In the genomic region with DNA sequence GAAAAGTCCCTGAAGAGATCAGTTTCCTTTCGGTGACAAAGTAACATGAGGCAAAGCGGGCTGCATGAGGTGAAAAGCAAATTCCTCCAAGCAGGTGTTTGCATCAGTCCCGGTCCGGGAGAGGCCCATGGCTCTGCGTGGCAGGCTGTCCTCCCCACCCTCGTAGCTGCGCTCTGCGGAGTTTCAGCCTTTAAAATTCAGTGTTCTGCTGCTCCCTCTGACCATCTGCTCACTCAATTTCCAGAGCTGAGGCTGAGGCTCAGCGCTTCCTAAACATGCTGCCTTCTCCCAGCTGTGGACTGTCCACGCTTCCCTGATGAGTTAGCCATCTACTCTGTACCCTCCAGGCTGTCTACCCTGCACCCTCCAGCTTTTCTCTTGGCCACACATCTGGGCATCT, we compare ENCODE assay signal across 27 cellular contexts.
A peak's percentile ranks its signal among the peaks of the same experiment; 100 is the strongest.
DNase-seq lines count a peak whose midpoint lies in the region; ATAC-seq, FAIRE-seq and TF ChIP-seq lines count a peak whose summit lies in the region.
"Had no signal": no experiment of that assay in that cellular context is flagged by ENCODE, and none has a peak within 500 bp of the region (broad histone marks: within the 10 kb centered on the region; RNA-seq: fewer than 3 reads in every experiment).

No MANE protein-coding gene starts in this region.

- CTCF ChIA-PET in A549 (lab: Yijun Ruan, JAX): interaction anchor here (1.3 to 1.4 kb wide), 2 partner anchors 66 to 528 kb away, joined by 3 to 4 read pairs; no protein-coding TSS in a partner anchor

- H3K4me1 ChIP-seq in A549 (peaks cover 25% of the 10 kb centered on the region), mesenchymal stem cell (ENCODE audit: control insufficient read depth, insufficient read depth, low read depth, low read length) (peaks cover 14% of the 10 kb centered on the region), suprapubic skin (no peaks in the 10 kb centered on the region)
- H3K4me1 ChIP-seq: adrenal gland, foreskin keratinocyte, psoas muscle, upper lobe of left lung had no signal

- H4K8ac ChIP-seq in mesenchymal stem cell (ENCODE audit: low read length): peak overlapping the region; percentile 33

- no peaks in the 10 kb centered on the region for H3K9me3 ChIP-seq in A549
- no peaks in the 10 kb centered on the region for H3K9me3 ChIP-seq in mesenchymal stem cell (ENCODE audit: control insufficient read depth, low read length)
- H3K9me3 ChIP-seq in suprapubic skin: no peaks in the 10 kb centered on the region
- H3K9me3 ChIP-seq: adrenal gland, psoas muscle, upper lobe of left lung had no signal

- TF ChIP-seq CTCF in A549 (IDR thresholded peaks at IDR 0.05): no peak
- TF ChIP-seq CTCF in suprapubic skin (IDR thresholded peaks at IDR 0.05): no peak

- WGBS in A549 (ENCODE audit: missing lambda C conversion rate): 89% methylated on average over 10 of the region's 10 CpGs
- 94% methylated on average over 10 of the region's 10 CpGs for WGBS in mesenchymal stem cell
- 84% methylated on average over 10 of the region's 10 CpGs for WGBS in suprapubic skin

- no peak for TF ChIP-seq EP300 in A549 (IDR thresholded peaks at IDR 0.05)
- TF ChIP-seq EP300 in suprapubic skin (IDR thresholded peaks at IDR 0.05): no peak

- H3K36me3 ChIP-seq in mesenchymal stem cell (ENCODE audit: control insufficient read depth in 1 of 2, insufficient read depth in 2 of 2, low read depth in 1 of 2, low read length in 2 of 2) (peaks cover 0 to 3% of the 10 kb centered on the region in 2 experiments), suprapubic skin (no peaks in the 10 kb centered on the region)
- H3K36me3 ChIP-seq: adrenal gland, upper lobe of left lung had no signal

- H2AK5ac ChIP-seq in mesenchymal stem cell (ENCODE audit: low read length, severe bottlenecking): peak overlapping the region; percentile 26

- no peak overlapping the region for H2BK15ac ChIP-seq in mesenchymal stem cell (ENCODE audit: low read depth, poor library complexity, severe bottlenecking)

- TF ChIP-seq POLR2A in A549 (IDR thresholded peaks at IDR 0.05; ENCODE audit: low read length): no peak
- no peak for TF ChIP-seq POLR2A in suprapubic skin (IDR thresholded peaks at IDR 0.05)

- no peak overlapping the region for H4K91ac ChIP-seq in mesenchymal stem cell (ENCODE audit: low read length)

- FAIRE-seq in A549 (lab: Jason Lieb, UNC): no peak
- FAIRE-seq: RCC 7860, small intestine had no signal

- H3K4me2 ChIP-seq in A549: peak overlapping the region; percentile 52; the same call in 2 of the 3 replicates
- H3K4me2 ChIP-seq in mesenchymal stem cell (ENCODE audit: low read length, poor library complexity, severe bottlenecking): no peak overlapping the region

- no peak overlapping the region for H3K14ac ChIP-seq in mesenchymal stem cell (ENCODE audit: low read length in 2 of 2)

- TF ChIP-seq RAD21 in A549 (conservative IDR thresholded peaks at IDR 0.05 in 1 of 2, IDR thresholded peaks at IDR 0.05 in 1 of 2): no peak

- no peak for ATAC-seq in A549
- no peak for ATAC-seq in GM18868 (IDR thresholded peaks at IDR 0.05; ENCODE audit: unreplicated experiment)
- ATAC-seq in HG03457 (IDR thresholded peaks at IDR 0.05; ENCODE audit: unreplicated experiment): no peak
- ATAC-seq: naive thymus-derived CD8-positive, alpha-beta T cell; psoas muscle had no signal

- peaks cover 0 to 47% of the 10 kb centered on the region in 2 experiments for H3K27me3 ChIP-seq in mesenchymal stem cell (ENCODE audit: control insufficient read depth in 1 of 2, insufficient read depth in 1 of 2, low read length in 2 of 2)
- peaks cover 4% of the 10 kb centered on the region for H3K27me3 ChIP-seq in suprapubic skin
- H3K27me3 ChIP-seq: adrenal gland, foreskin keratinocyte, upper lobe of left lung had no signal

- peak overlapping the region in 1 of 2 experiments; percentile 63 for H3K18ac ChIP-seq in mesenchymal stem cell (ENCODE audit: low read depth in 1 of 2, low read length in 2 of 2)

- no peak overlapping the region for H2AFZ ChIP-seq in mesenchymal stem cell (ENCODE audit: low read depth, low read length)

- peak overlapping the region in 1 of 2 experiments; percentile 21 for H2BK12ac ChIP-seq in mesenchymal stem cell (ENCODE audit: low read length in 2 of 2)

- H2BK5ac ChIP-seq in mesenchymal stem cell (ENCODE audit: low read depth, low read length, poor library complexity, severe bottlenecking): no peak overlapping the region

- no peak overlapping the region for H3K4me3 ChIP-seq in A549
- H3K4me3 ChIP-seq in mesenchymal stem cell (ENCODE audit: insufficient read depth in 1 of 2, low read depth in 1 of 2, low read length in 2 of 2): no peak overlapping the region
- no peak overlapping the region for H3K4me3 ChIP-seq in suprapubic skin
- H3K4me3 ChIP-seq: adrenal gland, psoas muscle, SK-N-MC, upper lobe of left lung had no signal

- H3K9ac ChIP-seq in mesenchymal stem cell (ENCODE audit: low read length): no peak overlapping the region

- DNase-seq in A549 (ENCODE audit: low read depth in 1 of 2, low spot score in 1 of 2) (no peak), NCI-H1694 treated with DMSO at 0.1 percent for 48 hours (lab: John Stamatoyannopoulos, UW) (peak; percentile 76), mesenchymal stem cell (no peak), HUDEP-2 (lab: John Stamatoyannopoulos, UW; ENCODE audit: unreplicated experiment in 76 of 76) (no peak), suprapubic skin (ENCODE audit: low spot score in 2 of 2) (no peak)
- DNase-seq: 8988T; activated CD4-positive, alpha-beta memory T cell treated with anti-CD3 and anti-CD28 coated beads, Interleukin-2, amount 10 ng/mL, durations not matched to agents 7 days and 5 days; activated CD4-positive, CD25-positive, alpha-beta regulatory T cell; activated gamma-delta T cell; activated T-cell treated with anti-CD3 and anti-CD28 coated beads for 4 hours; adrenal gland; EL; erythroblast; foreskin keratinocyte; naive thymus-derived CD8-positive, alpha-beta T cell; NCI-H1105; NCI-H2081 treated with DMSO at 0.1 percent for 48 hours; NCI-H774; psoas muscle; stimulated activated CD4-positive, alpha-beta T cell treated with anti-CD3 and anti-CD28 coated beads, Interleukin-4, amount 100 ng/mL, for 1 hour had no signal

- no peak overlapping the region for H2BK120ac ChIP-seq in mesenchymal stem cell (ENCODE audit: low read depth, low read length)

- peak overlapping the region in 1 of 2 experiments; percentile 37 for H3K23ac ChIP-seq in mesenchymal stem cell (ENCODE audit: low read length in 2 of 2)

- H3K27ac ChIP-seq in A549: peak overlapping the region; percentile 49 to 80; a peak in 4 of 6 replicates
- H3K27ac ChIP-seq in angular gyrus (ENCODE audit: low read depth, low read length): peak overlapping the region; percentile 38
- no peak overlapping the region for H3K27ac ChIP-seq in mesenchymal stem cell (ENCODE audit: low read length, poor library complexity, severe bottlenecking)
- no peak overlapping the region for H3K27ac ChIP-seq in suprapubic skin
- H3K27ac ChIP-seq: adrenal gland, foreskin keratinocyte, psoas muscle, SK-N-MC had no signal

- POLR2A ChIA-PET in A549 (lab: Yijun Ruan, JAX): no interaction called here

- H3K4ac ChIP-seq in mesenchymal stem cell (ENCODE audit: low read depth in 1 of 2, low read length in 2 of 2): peak overlapping the region in 1 of 2 experiments; percentile 64

- peaks cover 2% of the 10 kb centered on the region for H3K79me1 ChIP-seq in mesenchymal stem cell (replicated peaks; ENCODE audit: low read length, poor library complexity, severe bottlenecking)

TF ChIP-seq in A549, 52 proteins besides CTCF, POLR2A, EP300 and RAD21:
- TF ChIP-seq NPAS2 (CRISPR knock-in tag; IDR thresholded peaks at IDR 0.05; ENCODE audit: borderline replicate concordance): no peak
- TF ChIP-seq, protein P1, sequence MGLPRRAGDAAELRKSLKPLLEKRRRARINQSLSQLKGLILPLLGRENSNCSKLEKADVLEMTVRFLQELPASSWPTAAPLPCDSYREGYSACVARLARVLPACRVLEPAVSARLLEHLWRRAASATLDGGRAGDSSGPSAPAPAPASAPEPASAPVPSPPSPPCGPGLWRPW (IDR thresholded peaks at IDR 0.05): no peak
- TF ChIP-seq ZNF302 (CRISPR knock-in tag; IDR thresholded peaks at IDR 0.05): no peak
- TF ChIP-seq CEBPB (IDR thresholded peaks at IDR 0.05): no peak
- no peak for TF ChIP-seq ESRRA (IDR thresholded peaks at IDR 0.05; ENCODE audit: borderline replicate concordance, low read length)
- no peak for TF ChIP-seq ZC3H11A (IDR thresholded peaks at IDR 0.05)
- no peak for TF ChIP-seq HOXA7 (CRISPR knock-in tag; IDR thresholded peaks at IDR 0.05)
- TF ChIP-seq, protein P2, sequence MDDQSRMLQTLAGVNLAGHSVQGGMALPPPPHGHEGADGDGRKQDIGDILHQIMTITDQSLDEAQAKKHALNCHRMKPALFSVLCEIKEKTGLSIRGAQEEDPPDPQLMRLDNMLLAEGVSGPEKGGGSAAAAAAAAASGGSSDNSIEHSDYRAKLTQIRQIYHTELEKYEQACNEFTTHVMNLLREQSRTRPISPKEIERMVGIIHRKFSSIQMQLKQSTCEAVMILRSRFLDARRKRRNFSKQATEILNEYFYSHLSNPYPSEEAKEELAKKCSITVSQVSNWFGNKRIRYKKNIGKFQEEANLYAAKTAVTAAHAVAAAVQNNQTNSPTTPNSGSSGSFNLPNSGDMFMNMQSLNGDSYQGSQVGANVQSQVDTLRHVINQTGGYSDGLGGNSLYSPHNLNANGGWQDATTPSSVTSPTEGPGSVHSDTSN (IDR thresholded peaks at IDR 0.05): no peak
- TF ChIP-seq CHD4 (IDR thresholded peaks at IDR 0.05; ENCODE audit: borderline replicate concordance): no peak
- TF ChIP-seq RNF2 (IDR thresholded peaks at IDR 0.05; ENCODE audit: borderline replicate concordance, low read depth): no peak
- TF ChIP-seq MAZ (IDR thresholded peaks at IDR 0.05; ENCODE audit: borderline replicate concordance, low read depth, low read length): no peak
- no peak for TF ChIP-seq HEYL (CRISPR knock-in tag; IDR thresholded peaks at IDR 0.05)
- no peak for TF ChIP-seq FOXS1 (CRISPR knock-in tag; IDR thresholded peaks at IDR 0.05)
- TF ChIP-seq POLR2AphosphoS2 (conservative IDR thresholded peaks at IDR 0.05; ENCODE audit: low read length): no peak
- no peak for TF ChIP-seq PHF8 (IDR thresholded peaks at IDR 0.05; ENCODE audit: borderline replicate concordance, low read depth)
- TF ChIP-seq FOSL2 (IDR thresholded peaks at IDR 0.05): no peak
- no peak for TF ChIP-seq FOSL2 (CRISPR knock-in tag; IDR thresholded peaks at IDR 0.05)
- no peak for TF ChIP-seq FOSB (CRISPR knock-in tag; IDR thresholded peaks at IDR 0.05)
- TF ChIP-seq ZFP36 (IDR thresholded peaks at IDR 0.05; ENCODE audit: borderline replicate concordance, partially characterized antibody): no peak
- no peak for TF ChIP-seq CBX8 (IDR thresholded peaks at IDR 0.05)
- TF ChIP-seq CBX2 (IDR thresholded peaks at IDR 0.05; ENCODE audit: borderline replicate concordance, low read depth): no peak

Comparison
In these comparisons a context has a peak if more than half of its experiments do, and no peak if none do; other contexts are left out.
1. H3K27ac ChIP-seq: peak in A549 (2 of 2) and angular gyrus (single experiment); none in mesenchymal stem cell (single experiment) and suprapubic skin (single experiment).